Comparison of ENCODE assay signal across 8 cellular contexts in genomic region chr21:38159355-38159754, GRCh38.
DNase-seq lines count a peak whose midpoint lies in the region; ATAC-seq and TF ChIP-seq lines count a peak whose summit lies in the region.

No MANE protein-coding gene starts in this region.

- peak overlapping the region; percentile 32; the same call in 1 of the 2 replicates for H2BK20ac ChIP-seq in IMR-90 (ENCODE audit: low read depth, low read length)

- H2AFZ ChIP-seq in IMR-90 (replicated peaks; ENCODE audit: low read length, poor library complexity), result no peak overlapping the region

- ATAC-seq in IMR-90 (ENCODE audit: low read depth), result peak; percentile 95
- ATAC-seq in heart left ventricle, result peak in 3 of 4 donors; percentile 55 to 66 (median 65)
- peak; percentile 38 for ATAC-seq in sciatic nerve
- no peak for ATAC-seq in GM19035 (IDR thresholded peaks at IDR 0.05; ENCODE audit: unreplicated experiment)
- ATAC-seq in HG03095 (IDR thresholded peaks at IDR 0.05; ENCODE audit: unreplicated experiment), result no peak

- no peak overlapping the region for H3K4me3 ChIP-seq in IMR-90 (ENCODE audit: insufficient read depth, low read depth, low read length)
- H3K4me3 ChIP-seq in heart left ventricle, result no peak overlapping the region

- no peak overlapping the region for H3K23ac ChIP-seq in IMR-90 (ENCODE audit: low read depth, low read length)

- H3K4me1 ChIP-seq in IMR-90 (ENCODE audit: control insufficient read depth, insufficient read depth, low read length) (no peaks in the 10 kb centered on the region), heart left ventricle (peaks cover 0 to 7% (median 0%) of the 10 kb centered on the region in 12 donors)

- no peak overlapping the region for H2AK5ac ChIP-seq in IMR-90 (ENCODE audit: low read depth, low read length)

- POLR2A ChIA-PET in IMR-90 (lab: Charles Lee; ENCODE audit: unreplicated experiment), result no interaction called here

- H3K27me3 ChIP-seq in IMR-90 (ENCODE audit: control insufficient read depth, insufficient read depth, low read length) (peaks cover 14% of the 10 kb centered on the region), heart left ventricle (peaks cover 0 to 18% (median 5%) of the 10 kb centered on the region in 9 donors)

- H4K20me1 ChIP-seq in IMR-90 (ENCODE audit: insufficient read depth, low read length), result no peaks in the 10 kb centered on the region

- no peak overlapping the region for H3K4me2 ChIP-seq in IMR-90 (ENCODE audit: low read depth, low read length)

- H2BK15ac ChIP-seq in IMR-90 (ENCODE audit: low read depth, low read length), result no peak overlapping the region

- DNase-seq in EH (ENCODE audit: low read depth), result peak; percentile 79
- peak; percentile 84 for DNase-seq in IMR-90
- peak; percentile 67 for DNase-seq in RPMI8226
- DNase-seq in activated naive CD4-positive, alpha-beta T cell (lab: John Stamatoyannopoulos, UW), result peak in 3 of 4 experiments; percentile 11 to 37 (median 35)
- peak in 4 of 5 donors; percentile 45 to 70 (median 50) for DNase-seq in heart left ventricle
- peak; percentile 64 for DNase-seq in sciatic nerve (ENCODE audit: low spot score)

- no peak overlapping the region for H4K5ac ChIP-seq in IMR-90 (ENCODE audit: low read depth, low read length)

- no peak overlapping the region for H3K56ac ChIP-seq in IMR-90 (ENCODE audit: extremely low read depth, insufficient read depth, low read length)

- H4K8ac ChIP-seq in IMR-90 (ENCODE audit: low read depth in 2 of 2, low read length in 2 of 2), result no peak overlapping the region

- H3K9ac ChIP-seq in IMR-90 (ENCODE audit: low read depth, low read length), result no peak overlapping the region

- CTCF ChIA-PET in IMR-90 (lab: Yijun Ruan, JAX), result interaction anchor here (0.7 to 1.5 kb wide), 4 partner anchors 11 to 451 kb away, joined by 3 to 6 read pairs (median 3); no protein-coding TSS in a partner anchor

- no peaks in the 10 kb centered on the region for H3K79me1 ChIP-seq in IMR-90 (ENCODE audit: low read depth in 1 of 2, low read length in 2 of 2)

- TF ChIP-seq POLR2A in IMR-90 (IDR thresholded peaks at IDR 0.05; ENCODE audit: low read depth, low read length) (no peak), heart left ventricle (IDR thresholded peaks at IDR 0.05) (no peak)

- no peak overlapping the region for H4K91ac ChIP-seq in IMR-90 (ENCODE audit: insufficient read depth, low read depth, low read length)

- H3K18ac ChIP-seq in IMR-90 (ENCODE audit: low read depth, low read length), result no peak overlapping the region

- no peak overlapping the region for H2BK5ac ChIP-seq in IMR-90 (ENCODE audit: low read depth, low read length, poor library complexity, severe bottlenecking)

- BruUV-seq in IMR-90 (replicated peaks; lab: Mats Ljungman, UMichigan), result no TSS peak

- intact Hi-C loops in IMR-90 (cut with micrococcal nuclease), result loop anchor here (1.0 kb wide), 3 partner anchors 60 to 197 kb away; no protein-coding TSS in a partner anchor
- intact Hi-C loops in heart left ventricle (cut with DNase I), result loop anchor here in 7 of 10 donors (1.0 to 5.0 kb wide), 4 partner anchors 58 to 197 kb away; no protein-coding TSS in a partner anchor
- intact Hi-C loops in sciatic nerve (cut with DNase I), result loop anchor here (10.0 kb wide), 1 partner anchor 195 kb away; no protein-coding TSS in a partner anchor

- H3K27ac ChIP-seq in IMR-90 (ENCODE audit: insufficient read depth, low read length) (no peak overlapping the region), heart left ventricle (no peak overlapping the region)

- WGBS in IMR-90 (ENCODE audit: extremely low coverage in 2 of 2, insufficient read length in 1 of 2), 2 experiments, result no CpG with 5 or more reads among the region's 3 CpGs
- WGBS in heart left ventricle, 4 donors, result 5 to 16% (median 7%) methylated on average over 2 to 3 of the region's 3 CpGs

- no peaks in the 10 kb centered on the region for H3K9me1 ChIP-seq in IMR-90 (ENCODE audit: insufficient read depth, low read length)

- H3K14ac ChIP-seq in IMR-90 (replicated peaks; ENCODE audit: low read depth, low read length), result no peak overlapping the region

- no peak overlapping the region for H3K4ac ChIP-seq in IMR-90 (ENCODE audit: low read depth, low read length)

- H3K36me3 ChIP-seq in IMR-90 (ENCODE audit: control insufficient read depth, insufficient read depth, low read length) (no peaks in the 10 kb centered on the region), heart left ventricle (no peaks in the 10 kb centered on the region)

- peak; percentile 82 for TF ChIP-seq RAD21 in IMR-90 (IDR thresholded peaks at IDR 0.05; ENCODE audit: low read length)

- peak; percentile 84 for TF ChIP-seq CTCF in IMR-90 (conservative IDR thresholded peaks at IDR 0.05; ENCODE audit: low read depth, low read length)
- peak; percentile 66 to 88 (median 80) for TF ChIP-seq CTCF in heart left ventricle (IDR thresholded peaks at IDR 0.05)

- no peaks in the 10 kb centered on the region for H3K9me3 ChIP-seq in IMR-90 (ENCODE audit: control insufficient read depth, insufficient read depth, low read length)
- H3K9me3 ChIP-seq in heart left ventricle, result no peaks in the 10 kb centered on the region

- dilution Hi-C loops in IMR-90 (cut with HindIII; ENCODE audit: low sequenced_read_pairs, unreplicated experiment), result no loop called here

- H2AK9ac ChIP-seq in IMR-90 (replicated peaks; ENCODE audit: low read depth, low read length, poor library complexity), result no peak overlapping the region

- no peak overlapping the region for H2BK120ac ChIP-seq in IMR-90 (ENCODE audit: low read depth, low read length)

- in situ Hi-C loops in IMR-90 (cut with MboI; ENCODE audit: low sequenced_read_pairs), result no loop called here

TF ChIP-seq in IMR-90, 13 proteins besides CTCF, POLR2A, EP300 and RAD21:
- TF ChIP-seq MAZ (IDR thresholded peaks at IDR 0.05; ENCODE audit: borderline replicate concordance, low read depth, low read length) (no peak), NFE2L2 (IDR thresholded peaks at IDR 0.05; ENCODE audit: low read depth, low read length) (no peak), CEBPB (IDR thresholded peaks at IDR 0.05; ENCODE audit: low read depth, low read length) (0 out of 2 replicates have a peak, but pooled peaks have one; percentile 9), ELK1 (IDR thresholded peaks at IDR 0.05; ENCODE audit: borderline replicate concordance, low read depth, low read length) (no peak), RCOR1 (IDR thresholded peaks at IDR 0.05; ENCODE audit: insufficient replicate concordance, low read length) (no peak), BHLHE40 (IDR thresholded peaks at IDR 0.05; ENCODE audit: low read depth, low read length) (no peak), MXI1 (IDR thresholded peaks at IDR 0.05; ENCODE audit: borderline replicate concordance, low read depth, low read length) (no peak), SMC3 (IDR thresholded peaks at IDR 0.05; ENCODE audit: low read depth, low read length) (peak; percentile 85), FOS (IDR thresholded peaks at IDR 0.05; ENCODE audit: low read depth, low read length) (no peak), USF2 (IDR thresholded peaks at IDR 0.05; ENCODE audit: low read depth, low read length) (no peak), CHD1 (IDR thresholded peaks at IDR 0.05; ENCODE audit: low read depth, low read length) (no peak), MAFK (IDR thresholded peaks at IDR 0.05; ENCODE audit: low read depth, low read length) (no peak)

Comparison
In these comparisons a context has a peak if more than half of its experiments do, and no peak if none do; other contexts are left out.
1. ATAC-seq: peak in IMR-90 (single experiment), heart left ventricle (3 of 4) and sciatic nerve (single experiment); none in GM19035 (single experiment) and HG03095 (single experiment).
2. Peak in every context shown above with its lines, with median percentiles within 50 percentile points of each other: DNase-seq.